ENCODE assay signal across 26 cellular contexts in genomic region chr10:12668634-12669033, GRCh38.
"Had no signal": no experiment of that assay in that cellular context is flagged by ENCODE, and none has a peak within 500 bp of the region (broad histone marks: within the 10 kb centered on the region; RNA-seq: fewer than 3 reads in every experiment).

No MANE protein-coding gene starts in this region.

- H3K27ac ChIP-seq: colonic mucosa, gastroesophageal sphincter, left lung, lower lobe of right lung, neutrophil, pancreas, skin epidermis, thoracic aorta, tibial nerve, upper lobe of left lung had no signal

- DNase-seq: central memory CD4-positive, alpha-beta T cell; colonic mucosa; effector memory CD8-positive, alpha-beta T cell; foreskin fibroblast; heart left ventricle; hippocampal formation; left cardiac atrium; left lung; lower lobe of right lung; mesenchymal stem cell; mucosa of descending colon; naive B cell; pancreas; spleen; stimulated activated CD4-positive, alpha-beta T cell treated with anti-CD3 and anti-CD28 coated beads, Interleukin-4, amount 100 ng/mL, for 4 hours; stimulated activated naive CD8-positive, alpha-beta T cell treated with anti-CD3 and anti-CD28 coated beads, Interleukin-15, Interleukin-2, amounts not matched to agents 100 U/mL and 50 U/mL, for 24 hours; upper lobe of left lung had no signal

- H3K4me1 Mint-ChIP-seq: mesothelial cell of epicardium; neural crest cell; stimulated activated memory B cell treated with anti-CD40 and anti-IgM and Interleukin-4, amounts not matched to agents 10 μg/mL and 1 μg/mL and 100 μg/mL, for 72 hours had no signal

- H3K36me3 Mint-ChIP-seq: natural killer cell treated with Interleukin-12 subunit alpha and Interleukin-12 subunit beta and Interleukin-15 and Interleukin-18, amount 100 ng/mL, for 72 hours had no signal

- H3K27me3 ChIP-seq: colonic mucosa, gastroesophageal sphincter, heart left ventricle, neutrophil, pancreas, spleen, tibial nerve, upper lobe of left lung had no signal

- H3K4me3 Mint-ChIP-seq: effector memory CD8-positive, alpha-beta T cell; mesothelial cell of epicardium; naive B cell; natural killer cell treated with Interleukin-12 subunit alpha and Interleukin-12 subunit beta and Interleukin-15 and Interleukin-18, amount 100 ng/mL, for 72 hours; neural crest cell; stimulated activated memory B cell treated with anti-CD40 and anti-IgM and Interleukin-4, amounts not matched to agents 10 μg/mL and 1 μg/mL and 100 μg/mL, for 72 hours had no signal

- H3K4me1 ChIP-seq: colonic mucosa, gastroesophageal sphincter, left lung, pancreas, spleen, tibial nerve had no signal

- H3K27ac Mint-ChIP-seq: mesothelial cell of epicardium; natural killer cell treated with Interleukin-12 subunit alpha and Interleukin-12 subunit beta and Interleukin-15 and Interleukin-18, amount 100 ng/mL, for 72 hours; stimulated activated memory B cell treated with anti-CD40 and anti-IgM and Interleukin-4, amounts not matched to agents 10 μg/mL and 1 μg/mL and 100 μg/mL, for 72 hours had no signal

- H3K9me3 Mint-ChIP-seq: effector memory CD8-positive, alpha-beta T cell; stimulated activated memory B cell treated with anti-CD40 and anti-IgM and Interleukin-4, amounts not matched to agents 10 μg/mL and 1 μg/mL and 100 μg/mL, for 72 hours had no signal

- H3K9me3 ChIP-seq: colonic mucosa, gastroesophageal sphincter, left lung, lower lobe of right lung, mucosa of descending colon, neutrophil, pancreas, thoracic aorta, tibial nerve, upper lobe of left lung had no signal

- H3K27me3 Mint-ChIP-seq: effector memory CD8-positive, alpha-beta T cell; naive B cell; natural killer cell treated with Interleukin-12 subunit alpha and Interleukin-12 subunit beta and Interleukin-15 and Interleukin-18, amount 100 ng/mL, for 72 hours; stimulated activated memory B cell treated with anti-CD40 and anti-IgM and Interleukin-4, amounts not matched to agents 10 μg/mL and 1 μg/mL and 100 μg/mL, for 72 hours had no signal

- ATAC-seq: effector memory CD8-positive, alpha-beta T cell; gastroesophageal sphincter; left cardiac atrium; left lung; lower lobe of right lung; mucosa of descending colon; natural killer cell treated with Interleukin-12 subunit alpha and Interleukin-12 subunit beta and Interleukin-15 and Interleukin-18, amount 100 ng/mL, for 72 hours; pancreas; stimulated activated memory B cell treated with anti-CD40 and anti-IgM and Interleukin-4, amounts not matched to agents 10 μg/mL and 1 μg/mL and 100 μg/mL, for 72 hours; stimulated activated naive CD8-positive, alpha-beta T cell treated with anti-CD3 and anti-CD28 coated beads, Interleukin-15, Interleukin-2, amounts not matched to agents 100 U/mL and 50 U/mL, for 24 hours had no signal

- H3K4me3 ChIP-seq: colonic mucosa, gastroesophageal sphincter, heart left ventricle, left lung, lower lobe of right lung, mucosa of descending colon, pancreas, skin epidermis, spleen, thoracic aorta, tibial nerve, upper lobe of left lung had no signal
